Comparison of ENCODE assay signal across 8 cellular contexts in the genomic region with DNA sequence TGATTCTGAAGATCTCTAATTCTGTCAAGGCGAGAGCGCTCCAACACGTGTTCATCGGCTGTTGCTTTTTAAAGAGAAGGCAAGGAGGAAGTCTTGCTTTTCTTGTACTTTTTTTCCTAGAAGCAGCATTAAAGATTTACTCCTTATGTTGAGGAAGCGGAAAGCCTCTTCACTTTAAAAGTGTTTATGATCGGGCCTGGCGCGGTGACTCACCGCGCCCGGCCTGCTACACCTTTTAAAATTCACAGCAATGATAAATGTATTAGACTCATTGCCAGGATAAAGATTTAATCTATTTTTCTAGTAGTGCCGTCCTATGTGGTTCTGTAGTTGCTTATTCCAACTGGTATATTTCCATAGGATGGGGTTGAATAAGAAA. TPM values are rescaled to one million over a fixed set of nuclear protein-coding genes. Genes with fewer than 3 reads are reported as not detected.
A peak's percentile ranks its signal among the peaks of the same experiment; 100 is the strongest.
DNase-seq lines count a peak whose midpoint lies in the region; TF ChIP-seq lines count a peak whose summit lies in the region.

No MANE protein-coding gene starts in this region.

- peaks cover 54% of the 10 kb centered on the region for H3K79me2 ChIP-seq in ACC112 (ENCODE audit: control insufficient read depth, insufficient read depth, low read length, unreplicated experiment)

- 1 to 2% methylated on average over 12 of the region's 12 CpGs for WGBS in thyroid gland, 2 donors

- no peaks in the 10 kb centered on the region for H3K27me3 Mint-ChIP-seq in activated naive CD8-positive, alpha-beta T cell

- H3K4me1 ChIP-seq in ACC112 (ENCODE audit: control insufficient read depth, insufficient read depth, low read length, unreplicated experiment) = peaks cover 11% of the 10 kb centered on the region
- H3K4me1 ChIP-seq in thyroid gland = peaks cover 33 to 35% of the 10 kb centered on the region in 2 donors

- peak; percentile 0 for DNase-seq in HPDE6-E6E7 (ENCODE audit: extremely low spot score)
- DNase-seq in thyroid gland = no peak
- DNase-seq in SW 1271 (lab: John Stamatoyannopoulos, UW) = no peak
- no peak for DNase-seq in RPMI8226
- DNase-seq in inferior parietal cortex (ENCODE audit: extremely low spot score) = no peak

- H3K9me3 Mint-ChIP-seq in activated naive CD8-positive, alpha-beta T cell (ENCODE audit: low read depth) = no peaks in the 10 kb centered on the region

- H3K4me1 Mint-ChIP-seq in activated naive CD8-positive, alpha-beta T cell (ENCODE audit: low read depth) = peaks cover 39% of the 10 kb centered on the region

- peaks cover 12% of the 10 kb centered on the region for H3K36me3 ChIP-seq in ACC112 (ENCODE audit: insufficient read depth, low read length)
- no peaks in the 10 kb centered on the region for H3K36me3 ChIP-seq in thyroid gland

- peak overlapping the region; percentile 99 for H3K4me3 Mint-ChIP-seq in activated naive CD8-positive, alpha-beta T cell

- peak overlapping the region; percentile 100 for H3K27ac Mint-ChIP-seq in activated naive CD8-positive, alpha-beta T cell

- no peaks in the 10 kb centered on the region for H3K9me3 ChIP-seq in thyroid gland

- H3K36me3 Mint-ChIP-seq in activated naive CD8-positive, alpha-beta T cell = peaks cover 7% of the 10 kb centered on the region

- no peaks in the 10 kb centered on the region for H3K27me3 ChIP-seq in ACC112 (ENCODE audit: insufficient read depth, low read length)
- no peaks in the 10 kb centered on the region for H3K27me3 ChIP-seq in layer of hippocampus (ENCODE audit: control insufficient read depth, insufficient read depth, low read length)
- H3K27me3 ChIP-seq in thyroid gland = no peaks in the 10 kb centered on the region

- intact Hi-C loops in thyroid gland (cut with DNase I) = no loop called here

- no peak for TF ChIP-seq POLR2A in thyroid gland (IDR thresholded peaks at IDR 0.05)

- H3K4me3 ChIP-seq in ACC112 (ENCODE audit: low read depth, low read length) (peak overlapping the region; percentile 96), thyroid gland (replicated peaks in 1 of 3) (peak overlapping the region; percentile 37 to 51 (median 49))

- no peak for TF ChIP-seq CTCF in thyroid gland (IDR thresholded peaks at IDR 0.05)

- peak overlapping the region; percentile 98 for H2AFZ ChIP-seq in ACC112 (ENCODE audit: low read length, unreplicated experiment)

- H3K27ac ChIP-seq in ACC112 (ENCODE audit: low read depth, low read length) (peak overlapping the region; percentile 94), layer of hippocampus (ENCODE audit: low read depth, low read length) (peak overlapping the region; percentile 85), thyroid gland (peak overlapping the region; percentile 83 to 89 (median 84))

RNA-seq across cellular contexts. Expression of a gene that starts 0.8 kb away (rescaled TPM):
- total RNA-seq in thyroid gland = 100 to 1,000 TPM; 125 to 195 (median 159) TPM

RNA-seq across cellular contexts. Expression of a gene that starts 41.9 kb away (rescaled TPM):
- 10 to 100 TPM; 13.6 to 33.4 (median 28.7) TPM for total RNA-seq in thyroid gland

RNA-seq across cellular contexts. Expression of a gene that starts 53.8 kb away (rescaled TPM):
- total RNA-seq in thyroid gland = under 1 TPM; 0.04 to 0.98 (median 0.19) TPM
